Comparison of ENCODE assay signal across 1 cellular context in the genomic region with DNA sequence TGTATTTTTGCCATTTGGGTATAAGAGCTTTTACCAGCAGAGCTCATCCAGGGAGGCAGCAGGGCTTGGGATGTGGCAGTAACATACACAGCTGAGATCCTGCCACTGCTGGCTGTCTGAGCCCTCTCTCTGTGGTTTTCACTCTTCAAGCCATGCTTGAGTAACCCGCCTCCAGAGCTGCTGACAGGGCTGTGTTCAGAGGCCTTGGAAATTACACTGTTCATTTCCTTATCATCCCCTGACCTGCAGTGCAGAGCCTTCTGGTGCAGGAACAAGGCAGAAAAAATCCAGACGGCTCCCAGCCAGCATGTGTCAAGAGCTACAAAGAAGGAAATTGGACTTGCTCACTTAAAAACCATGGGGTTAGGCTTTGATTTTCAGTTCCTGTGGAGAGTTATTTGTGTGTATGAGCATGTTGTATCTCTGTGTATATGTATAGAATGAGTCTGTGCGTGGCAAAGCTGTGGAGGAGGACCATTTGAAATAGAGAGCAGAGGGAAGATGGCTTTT.
A peak's percentile ranks its signal among the peaks of the same experiment; 100 is the strongest.
TF ChIP-seq lines count a peak whose summit lies in the region.

No MANE protein-coding gene starts in this region.

TF ChIP-seq in SK-N-SH, 30 proteins besides CTCF, POLR2A, EP300 and RAD21 (continued from another document):
- TF ChIP-seq EZH2phosphoT487 (IDR thresholded peaks at IDR 0.05; ENCODE audit: borderline replicate concordance, low read depth) (no peak), TAF1 (IDR thresholded peaks at IDR 0.05; ENCODE audit: borderline replicate concordance, low read depth, low read length) (no peak), GATA2 (CRISPR knock-in tag; IDR thresholded peaks at IDR 0.05) (peak; percentile 63; the same call in 1 of the 2 replicates), USF1 (IDR thresholded peaks at IDR 0.05; ENCODE audit: borderline replicate concordance, low read depth) (no peak)
- TF ChIP-seq, protein P1, sequence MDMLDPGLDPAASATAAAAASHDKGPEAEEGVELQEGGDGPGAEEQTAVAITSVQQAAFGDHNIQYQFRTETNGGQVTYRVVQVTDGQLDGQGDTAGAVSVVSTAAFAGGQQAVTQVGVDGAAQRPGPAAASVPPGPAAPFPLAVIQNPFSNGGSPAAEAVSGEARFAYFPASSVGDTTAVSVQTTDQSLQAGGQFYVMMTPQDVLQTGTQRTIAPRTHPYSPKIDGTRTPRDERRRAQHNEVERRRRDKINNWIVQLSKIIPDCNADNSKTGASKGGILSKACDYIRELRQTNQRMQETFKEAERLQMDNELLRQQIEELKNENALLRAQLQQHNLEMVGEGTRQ (IDR thresholded peaks at IDR 0.05; ENCODE audit: borderline replicate concordance, low read depth, low read length) = no peak
